Comparison of ENCODE assay signal across 19 cellular contexts in the genomic region with DNA sequence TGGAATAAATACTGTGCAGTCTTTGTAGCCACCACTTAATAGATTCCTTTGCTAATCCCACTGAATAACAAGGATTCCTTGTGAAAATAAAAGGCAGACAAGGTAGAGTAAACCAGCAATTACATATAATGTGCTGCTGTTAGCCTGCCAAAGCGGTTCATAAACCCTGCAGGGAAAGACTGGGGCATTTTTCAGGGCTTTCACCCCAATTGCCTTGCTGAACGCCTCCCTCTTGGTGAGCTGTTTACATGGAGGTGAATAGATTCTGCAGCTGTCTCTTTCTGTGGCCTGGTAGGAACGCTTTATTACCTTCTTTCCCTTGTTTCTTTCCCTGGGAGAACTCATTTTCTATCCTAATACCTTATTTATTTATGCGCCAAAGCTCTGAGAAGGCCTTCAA.
DNase-seq lines count a peak whose midpoint lies in the region; ATAC-seq lines count a peak whose summit lies in the region.
"Had no signal": no experiment of that assay in that cellular context is flagged by ENCODE, and none has a peak within 500 bp of the region (broad histone marks: within the 10 kb centered on the region; RNA-seq: fewer than 3 reads in every experiment).

No MANE protein-coding gene starts in this region.

- DNase-seq in NCI-H748 treated with DMSO at 0.1 percent for 48 hours (lab: John Stamatoyannopoulos, UW) (peak; percentile 8), pons (ENCODE audit: low spot score) (peak; percentile 32), iPS-NIHi11 (ENCODE audit: low spot score) (no peak), left colon (no peak), ureter (ENCODE audit: low spot score) (no peak)
- DNase-seq: DMS 273 treated with DMSO at 0.1 percent for 48 hours, GF-D8, KBM-7, MV-4-11, NCI-H1694 treated with DMSO at 0.1 percent for 48 hours, NCI-H446, NCI-H82, Peyer's patch, Right ventricle myocardium superior, SK-N-SH had no signal

- H3K4me3 ChIP-seq in HUES48 (ENCODE audit: low read depth, low read length) (peak overlapping the region; percentile 25; the same call in 1 of the 2 replicates), iPS-18a (ENCODE audit: low read length) (peak overlapping the region; percentile 28)
- H3K4me3 ChIP-seq: A549, Peyer's patch had no signal

- ATAC-seq in HG03175 (IDR thresholded peaks at IDR 0.05; ENCODE audit: unreplicated experiment) (no peak), left colon (no peak)
- ATAC-seq: A549 had no signal

- H3K36me3 ChIP-seq in HUES48 (ENCODE audit: control insufficient read depth, insufficient read depth, low read length) = no peaks in the 10 kb centered on the region
- no peaks in the 10 kb centered on the region for H3K36me3 ChIP-seq in iPS-18a (ENCODE audit: control insufficient read depth, low read depth, low read length)
- H3K36me3 ChIP-seq: Peyer's patch had no signal

- no peaks in the 10 kb centered on the region for H3K27me3 ChIP-seq in HUES48 (ENCODE audit: control insufficient read depth, insufficient read depth, low read length)
- H3K27me3 ChIP-seq in iPS-18a (ENCODE audit: control insufficient read depth, insufficient read depth, low read length) = no peaks in the 10 kb centered on the region
- H3K27me3 ChIP-seq: Peyer's patch had no signal

- H3K9ac ChIP-seq in HUES48 (ENCODE audit: low read depth, low read length) (no peak overlapping the region), iPS-18a (ENCODE audit: low read length) (no peak overlapping the region)
- H3K9ac ChIP-seq: SK-N-SH had no signal

- H3K27ac ChIP-seq in HUES48 (ENCODE audit: low read depth, low read length) (peak overlapping the region; percentile 63), iPS-18a (ENCODE audit: low read length) (no peak overlapping the region)
- H3K27ac ChIP-seq: A549, Peyer's patch had no signal

- H3K9me3 ChIP-seq in HUES48 (ENCODE audit: control insufficient read depth, insufficient read depth, low read length) (no peaks in the 10 kb centered on the region), iPS-18a (ENCODE audit: control insufficient read depth, low read depth, low read length) (no peaks in the 10 kb centered on the region)
- H3K9me3 ChIP-seq: A549, Peyer's patch had no signal

- intact Hi-C loops in left colon (cut with DNase I, micrococcal nuclease) = no loop called here

- H3K4me1 ChIP-seq in HUES48 (ENCODE audit: control insufficient read depth, insufficient read depth, low read length) (peaks cover 42% of the 10 kb centered on the region), iPS-18a (ENCODE audit: control insufficient read depth, low read depth, low read length) (peaks cover 33% of the 10 kb centered on the region)
- H3K4me1 ChIP-seq: A549, Peyer's patch had no signal

Comparison
In these comparisons a context has a peak if more than half of its experiments do, and no peak if none do; other contexts are left out.
1. DNase-seq: peak in NCI-H748 treated with DMSO at 0.1 percent for 48 hours (single experiment) and pons (single experiment); none in iPS-NIHi11 (single experiment), left colon (0 of 2) and ureter (single experiment).